ENCODE assay signal across 8 cellular contexts in the genomic region with DNA sequence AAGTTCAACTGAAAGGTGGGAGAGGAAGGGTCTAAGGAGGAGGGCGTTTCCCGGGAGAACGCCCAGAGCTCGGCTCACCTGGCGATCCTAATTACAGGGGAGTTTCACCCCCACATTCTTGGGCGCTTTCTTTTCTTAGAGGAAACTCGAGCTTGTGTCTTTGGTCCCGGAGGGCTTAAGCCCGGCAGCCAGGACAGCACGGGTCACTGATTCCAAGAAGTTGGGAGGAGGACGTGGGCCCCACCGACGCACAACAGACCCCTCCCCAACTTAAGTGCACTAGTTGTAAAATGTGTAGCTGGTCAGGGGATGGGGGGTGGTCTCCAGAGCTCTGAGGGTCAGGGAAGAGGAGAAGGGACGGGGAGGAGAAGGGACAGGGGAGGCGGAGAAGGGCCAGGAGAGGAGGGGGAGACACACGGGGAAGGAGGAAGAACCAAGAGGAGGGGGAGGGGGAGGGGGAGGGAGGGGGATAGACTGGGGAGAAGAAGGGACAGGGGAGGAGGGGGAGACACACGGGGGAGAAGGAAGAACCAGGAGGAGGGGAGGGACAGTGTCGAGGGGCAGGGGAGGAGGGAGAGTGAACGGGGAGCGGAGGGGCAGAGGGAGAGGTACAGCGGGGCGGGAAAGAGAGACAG. TPM values are rescaled to one million over a fixed set of nuclear protein-coding genes. Genes with fewer than 3 reads are reported as not detected.
DNase-seq lines count a peak whose midpoint lies in the region; TF ChIP-seq lines count a peak whose summit lies in the region.

No MANE protein-coding gene starts in this region.

- no peaks in the 10 kb centered on the region for H3K9me3 ChIP-seq in BLaER1
- no peaks in the 10 kb centered on the region for H3K9me3 ChIP-seq in mucosa of stomach (ENCODE audit: control insufficient read depth, low read length)
- no peaks in the 10 kb centered on the region for H3K9me3 ChIP-seq in BE2C

- no peak overlapping the region for H3K9ac ChIP-seq in BLaER1
- H3K9ac ChIP-seq in mucosa of stomach (ENCODE audit: low read length), result peak overlapping the region; percentile 92

- H3K4me1 ChIP-seq in BLaER1 (peaks cover 29% of the 10 kb centered on the region), mucosa of stomach (ENCODE audit: control insufficient read depth, insufficient read depth, low read length) (peaks cover 18% of the 10 kb centered on the region), BE2C (no peaks in the 10 kb centered on the region)

- TF ChIP-seq CTCF in brain microvascular endothelial cell (IDR thresholded peaks at IDR 0.05; ENCODE audit: low read depth, low read length, missing control alignments), result no peak
- no peak for TF ChIP-seq CTCF in BE2C (IDR thresholded peaks at IDR 0.05; ENCODE audit: low read depth, low read length)

- H3K27ac ChIP-seq in BLaER1, result no peak overlapping the region
- peak overlapping the region; percentile 39 for H3K27ac ChIP-seq in brain microvascular endothelial cell

- no peaks in the 10 kb centered on the region for H3K27me3 ChIP-seq in BLaER1
- no peaks in the 10 kb centered on the region for H3K27me3 ChIP-seq in brain microvascular endothelial cell (replicated peaks)
- no peaks in the 10 kb centered on the region for H3K27me3 ChIP-seq in mucosa of stomach (ENCODE audit: control insufficient read depth, insufficient read depth, low read length)
- H3K27me3 ChIP-seq in BE2C, result peaks cover 32% of the 10 kb centered on the region

- DNase-seq in HK-2 (ENCODE audit: unreplicated experiment) (peak; percentile 21), brain microvascular endothelial cell (no peak), NCI-H345 treated with DMSO at 0.1 percent for 48 hours (lab: John Stamatoyannopoulos, UW; ENCODE audit: unreplicated experiment) (no peak), GM19238 (ENCODE audit: insufficient read length, low spot score) (no peak), BE2C (no peak)
- no peak for DNase-seq in stimulated activated CD4-positive, alpha-beta T cell treated with anti-CD3 and anti-CD28 coated beads, Interleukin-4, amount 100 ng/mL, for 24 hours

- no peaks in the 10 kb centered on the region for H4K20me1 ChIP-seq in BLaER1

- in situ Hi-C loops in brain microvascular endothelial cell (cut with HindIII; ENCODE audit: low pct_ligation_motif_present, low sequenced_read_pairs), result no loop called here

- peak overlapping the region; percentile 94 for H3K4me2 ChIP-seq in BLaER1

- peak overlapping the region; percentile 82; the same call in 1 of the 2 replicates for H3K4me3 ChIP-seq in BLaER1
- H3K4me3 ChIP-seq in brain microvascular endothelial cell (ENCODE audit: low read depth, low read length), result peak overlapping the region; percentile 68
- H3K4me3 ChIP-seq in mucosa of stomach (ENCODE audit: low read length), result peak overlapping the region; percentile 38
- H3K4me3 ChIP-seq in BE2C (ENCODE audit: low read depth, low read length), result no peak overlapping the region

- H3K36me3 ChIP-seq in BLaER1 (no peaks in the 10 kb centered on the region), brain microvascular endothelial cell (replicated peaks) (no peaks in the 10 kb centered on the region), mucosa of stomach (ENCODE audit: control insufficient read depth, insufficient read depth, low read length) (no peaks in the 10 kb centered on the region), BE2C (no peaks in the 10 kb centered on the region)

RNA-seq across cellular contexts. Expression of gene BAIAP2L1, which starts 0.9 kb away (rescaled TPM):
- polyA plus RNA-seq in BE2C (2012; ENCODE audit: insufficient read depth, insufficient read length, low read depth), result 0.22 TPM
